Comparison of ENCODE assay signal across 11 cellular contexts in the genomic region with DNA sequence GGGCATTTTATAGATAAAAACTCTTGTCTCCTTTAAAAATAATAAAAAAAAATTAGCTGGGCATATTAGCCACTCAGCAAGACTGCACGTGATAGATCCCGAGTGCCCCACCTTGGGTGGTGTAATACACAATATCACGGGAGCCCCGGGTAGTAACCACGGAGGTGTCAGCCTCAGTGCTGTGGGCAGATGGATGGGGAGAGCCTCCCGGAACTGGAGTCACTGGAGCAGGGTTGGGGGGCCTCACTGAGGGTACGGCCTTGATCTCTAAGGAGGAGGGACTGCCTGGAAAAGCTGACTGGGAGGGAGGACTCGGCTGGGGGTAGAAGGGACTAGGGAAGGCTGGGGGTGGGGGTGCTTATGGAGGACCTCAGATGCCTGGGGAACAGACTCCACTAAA. TPM values are rescaled to one million over a fixed set of nuclear protein-coding genes. Genes with fewer than 3 reads are reported as not detected.
"Had no signal": no experiment of that assay in that cellular context is flagged by ENCODE, and none has a peak within 500 bp of the region (broad histone marks: within the 10 kb centered on the region; RNA-seq: fewer than 3 reads in every experiment).

No MANE protein-coding gene starts in this region.

- ATAC-seq: GM23338, HCT116 had no signal

- H3K27ac Mint-ChIP-seq: GM23338, H9, HFFc6 had no signal

- H3K4me3 ChIP-seq: GM23248, GM23338, HAP-1 had no signal

- H3K9me3 ChIP-seq: HAP-1 had no signal

- H3K4me3 Mint-ChIP-seq: GM23338, H9, HFFc6 had no signal

- H3K4me1 ChIP-seq: HAP-1 had no signal

- H2AFZ ChIP-seq: GM23248, GM23338 had no signal

- DNase-seq: GM23248, GOT3, H7, H9, HCEC 1CT, HFFc6 had no signal

- H3K27ac ChIP-seq: GM23248 had no signal

- H3K4me2 ChIP-seq: GM23338 had no signal

- H3K36me3 ChIP-seq: HAP-1 had no signal

- H3K9ac ChIP-seq: GM23248 had no signal

- H3K9me3 Mint-ChIP-seq: HFFc6 had no signal

RNA-seq across cellular contexts. Expression of gene LEP, which starts 12.6 kb away (rescaled TPM):
- total RNA-seq: GM23338, H1, H4, H7, H9, HFFc6 had no signal
- polyA plus RNA-seq: GM23338, H1 had no signal
